In the genomic region with DNA sequence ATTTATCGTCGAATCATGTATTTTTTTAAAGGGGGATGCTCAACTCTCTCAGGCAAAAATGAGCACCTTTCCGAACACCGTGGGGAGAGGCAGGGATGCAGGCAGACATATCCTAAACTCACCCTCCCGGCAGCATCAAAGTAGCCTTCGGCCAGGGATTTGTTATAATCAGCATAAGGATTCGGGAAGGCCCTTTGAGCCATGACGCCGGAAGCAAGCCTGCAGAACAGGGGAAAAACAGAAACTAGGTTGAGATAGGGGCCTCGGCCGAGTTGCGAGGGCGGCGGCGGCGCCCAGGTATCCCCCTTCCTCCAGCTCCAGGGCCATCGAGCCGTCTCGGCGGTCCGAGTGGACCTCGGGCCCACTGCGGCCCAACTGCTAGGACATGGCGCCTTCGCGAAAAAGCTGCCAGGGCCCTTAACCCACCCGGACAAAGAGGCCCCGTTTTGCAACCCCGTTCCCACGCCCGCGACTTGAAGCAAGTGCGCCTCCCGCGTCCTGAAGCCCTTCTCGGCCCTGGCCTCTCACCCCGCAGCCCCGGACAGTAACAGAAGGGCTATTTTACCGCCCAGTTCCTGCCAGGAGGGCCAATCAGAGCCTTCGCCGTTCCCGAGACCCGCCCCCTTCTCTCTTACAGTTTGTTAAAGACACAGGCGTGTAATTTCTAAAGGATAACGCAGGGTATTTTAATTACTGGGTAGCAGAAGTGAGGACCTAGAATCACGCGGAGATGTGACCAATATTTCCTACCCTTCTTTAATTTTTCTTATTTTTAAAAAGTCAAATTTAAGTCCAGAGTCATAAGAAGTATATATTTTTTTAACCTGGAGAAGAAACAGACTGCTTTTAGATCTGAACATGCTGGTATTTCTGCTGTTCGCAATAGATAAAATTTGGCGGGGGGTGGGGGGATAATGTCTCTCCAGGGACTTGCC, we compare ENCODE assay signal across 8 cellular contexts. TPM values are rescaled to one million over a fixed set of nuclear protein-coding genes. Genes with fewer than 3 reads are reported as not detected.
DNase-seq lines count a peak whose midpoint lies in the region; ATAC-seq, FAIRE-seq and TF ChIP-seq lines count a peak whose summit lies in the region.

A gene with protein sequence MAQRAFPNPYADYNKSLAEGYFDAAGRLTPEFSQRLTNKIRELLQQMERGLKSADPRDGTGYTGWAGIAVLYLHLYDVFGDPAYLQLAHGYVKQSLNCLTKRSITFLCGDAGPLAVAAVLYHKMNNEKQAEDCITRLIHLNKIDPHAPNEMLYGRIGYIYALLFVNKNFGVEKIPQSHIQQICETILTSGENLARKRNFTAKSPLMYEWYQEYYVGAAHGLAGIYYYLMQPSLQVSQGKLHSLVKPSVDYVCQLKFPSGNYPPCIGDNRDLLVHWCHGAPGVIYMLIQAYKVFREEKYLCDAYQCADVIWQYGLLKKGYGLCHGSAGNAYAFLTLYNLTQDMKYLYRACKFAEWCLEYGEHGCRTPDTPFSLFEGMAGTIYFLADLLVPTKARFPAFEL (minus strand): TSS at position 566 of the 935 bp plus-strand sequence. CDS start 363 bp downstream, at position 203.

- peak within 1 kb of the TSS in 1 of 2 donors; percentile 57 for H3K27ac ChIP-seq in kidney (ENCODE audit: low read depth in 2 of 2, low read length in 2 of 2)

- peak within 1 kb of the TSS; percentile 92 for H3K27ac Mint-ChIP-seq in chondrocyte (ENCODE audit: unreplicated experiment)

- peak within 1 kb of the TSS; percentile 74 for H3K4me3 ChIP-seq in AG10803 (ENCODE audit: low read length)
- H3K4me3 ChIP-seq in kidney (ENCODE audit: low read length in 2 of 2): peak within 1 kb of the TSS; percentile 86 to 87

- no peaks in the 10 kb centered on the region for H3K27me3 Mint-ChIP-seq in chondrocyte (ENCODE audit: low read depth)

- ATAC-seq in GM19035 (IDR thresholded peaks at IDR 0.05; ENCODE audit: unreplicated experiment): peak; percentile 100
- peak; percentile 100 for ATAC-seq in HG03354 (IDR thresholded peaks at IDR 0.05; ENCODE audit: poor library complexity, severe bottlenecking, unreplicated experiment)

- peaks cover 30% of the 10 kb centered on the region for H3K4me1 Mint-ChIP-seq in chondrocyte (ENCODE audit: low read depth)

- peaks cover 4% of the 10 kb centered on the region for H3K36me3 Mint-ChIP-seq in chondrocyte (ENCODE audit: low read depth)

- peak within 1 kb of the TSS; percentile 93 for H3K4me3 Mint-ChIP-seq in chondrocyte (ENCODE audit: unreplicated experiment)

- H3K9me3 ChIP-seq in kidney (ENCODE audit: control insufficient read depth in 1 of 2, low read length in 2 of 2): no peaks in the 10 kb centered on the region

- H3K4me1 ChIP-seq in kidney (ENCODE audit: control insufficient read depth in 1 of 2, insufficient read depth in 1 of 2, low read depth in 1 of 2, low read length in 2 of 2): peaks cover 0 to 3% of the 10 kb centered on the region in 2 donors

- H3K9me3 Mint-ChIP-seq in chondrocyte (ENCODE audit: low read depth): no peaks in the 10 kb centered on the region

- peak; percentile 92 for FAIRE-seq in kidney (lab: Jason Lieb, UNC)

- intact Hi-C loops in kidney (cut with DNase I): no loop called here

- H3K9ac ChIP-seq in kidney (ENCODE audit: low read length in 2 of 2): peak within 1 kb of the TSS; percentile 30 to 80

- TF ChIP-seq CTCF in AG10803 (conservative IDR thresholded peaks at IDR 0.05; ENCODE audit: low read length) (no peak), chondrocyte (IDR thresholded peaks at IDR 0.05) (no peak), kidney (IDR thresholded peaks at IDR 0.05; ENCODE audit: borderline replicate concordance, extremely low read depth, insufficient read depth) (no peak)

- H3K36me3 ChIP-seq in kidney (ENCODE audit: control insufficient read depth in 1 of 2, insufficient read depth in 2 of 2, low read length in 2 of 2): peaks cover 4 to 10% of the 10 kb centered on the region in 2 donors

- DNase-seq in AG10803 (ENCODE audit: low read depth) (peak; percentile 86), NCI-H460 (ENCODE audit: extremely low read depth, low read depth) (peak; percentile 92), chondrocyte (ENCODE audit: low spot score) (peak; percentile 94), kidney (peak; percentile 95)
- peak; percentile 67 to 68 for DNase-seq in activated CD4-positive, alpha-beta T cell treated with anti-CD3 and anti-CD28 coated beads for 24 hours (ENCODE audit: low read depth in 2 of 2)
- peak; percentile 90 for DNase-seq in stimulated activated CD4-positive, alpha-beta T cell treated with anti-CD3 and anti-CD28 coated beads, Interleukin-15, amount 100 ng/mL, for 24 hours

RNA-seq across cellular contexts. Expression of the gene that starts here (rescaled TPM):
- total RNA-seq in NCI-H460 (2014; rRNA removed; shearing (Covaris generic)): 86.6 and 97.0 TPM in 2 replicates
- 85.9 and 114 TPM in 2 replicates for polyA plus RNA-seq in NCI-H460 (2014; cell fraction: nucleus; rRNA removed)
- total RNA-seq in chondrocyte (52.1 to 74.3 TPM (median 52.4 TPM) in 3 replicates), kidney (47.4 TPM)
- polyA plus RNA-seq in kidney (ENCODE audit: insufficient read depth, low read depth, low replicate concordance): 28.0 TPM
